Comparison of ENCODE assay signal across 2 cellular contexts in the genomic region with DNA sequence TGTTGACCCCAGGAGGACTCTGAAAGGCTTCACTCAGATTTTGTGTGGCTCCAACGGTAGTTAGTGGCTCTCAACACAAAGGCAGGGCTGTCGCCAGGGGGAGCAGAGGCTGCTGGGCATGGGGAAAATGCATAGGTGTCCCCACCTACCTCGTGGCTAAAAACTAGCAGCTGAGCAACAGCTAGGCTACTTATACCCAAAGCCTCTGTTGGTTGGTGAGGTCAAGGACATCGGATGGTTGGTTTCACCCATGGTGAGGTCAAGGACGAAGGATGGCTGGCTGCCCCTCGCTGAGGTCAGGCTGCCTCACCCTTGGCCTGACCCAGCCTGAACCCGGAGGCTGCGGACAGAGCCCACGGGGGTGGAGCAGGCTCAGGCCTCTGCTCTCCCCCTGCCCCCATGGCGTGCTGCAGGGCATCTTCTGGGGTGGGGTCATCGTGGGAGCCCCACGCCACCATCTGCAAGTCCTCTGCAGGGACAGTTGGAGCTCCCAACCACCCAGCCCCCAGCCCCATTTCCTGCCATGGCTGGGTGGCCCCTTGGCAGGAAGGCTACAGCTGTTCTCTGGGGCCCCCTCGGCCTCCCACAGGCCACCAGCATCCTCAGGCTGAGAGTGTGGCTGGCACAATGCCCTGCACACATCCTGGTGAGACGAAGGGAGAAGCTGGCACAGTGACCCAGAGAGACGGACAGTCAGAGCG.
TF ChIP-seq lines count a peak whose summit lies in the region.

No MANE protein-coding gene starts in this region.

TF ChIP-seq in GM23338, 12 proteins besides CTCF, POLR2A, EP300 and RAD21:
- TF ChIP-seq, protein P1, sequence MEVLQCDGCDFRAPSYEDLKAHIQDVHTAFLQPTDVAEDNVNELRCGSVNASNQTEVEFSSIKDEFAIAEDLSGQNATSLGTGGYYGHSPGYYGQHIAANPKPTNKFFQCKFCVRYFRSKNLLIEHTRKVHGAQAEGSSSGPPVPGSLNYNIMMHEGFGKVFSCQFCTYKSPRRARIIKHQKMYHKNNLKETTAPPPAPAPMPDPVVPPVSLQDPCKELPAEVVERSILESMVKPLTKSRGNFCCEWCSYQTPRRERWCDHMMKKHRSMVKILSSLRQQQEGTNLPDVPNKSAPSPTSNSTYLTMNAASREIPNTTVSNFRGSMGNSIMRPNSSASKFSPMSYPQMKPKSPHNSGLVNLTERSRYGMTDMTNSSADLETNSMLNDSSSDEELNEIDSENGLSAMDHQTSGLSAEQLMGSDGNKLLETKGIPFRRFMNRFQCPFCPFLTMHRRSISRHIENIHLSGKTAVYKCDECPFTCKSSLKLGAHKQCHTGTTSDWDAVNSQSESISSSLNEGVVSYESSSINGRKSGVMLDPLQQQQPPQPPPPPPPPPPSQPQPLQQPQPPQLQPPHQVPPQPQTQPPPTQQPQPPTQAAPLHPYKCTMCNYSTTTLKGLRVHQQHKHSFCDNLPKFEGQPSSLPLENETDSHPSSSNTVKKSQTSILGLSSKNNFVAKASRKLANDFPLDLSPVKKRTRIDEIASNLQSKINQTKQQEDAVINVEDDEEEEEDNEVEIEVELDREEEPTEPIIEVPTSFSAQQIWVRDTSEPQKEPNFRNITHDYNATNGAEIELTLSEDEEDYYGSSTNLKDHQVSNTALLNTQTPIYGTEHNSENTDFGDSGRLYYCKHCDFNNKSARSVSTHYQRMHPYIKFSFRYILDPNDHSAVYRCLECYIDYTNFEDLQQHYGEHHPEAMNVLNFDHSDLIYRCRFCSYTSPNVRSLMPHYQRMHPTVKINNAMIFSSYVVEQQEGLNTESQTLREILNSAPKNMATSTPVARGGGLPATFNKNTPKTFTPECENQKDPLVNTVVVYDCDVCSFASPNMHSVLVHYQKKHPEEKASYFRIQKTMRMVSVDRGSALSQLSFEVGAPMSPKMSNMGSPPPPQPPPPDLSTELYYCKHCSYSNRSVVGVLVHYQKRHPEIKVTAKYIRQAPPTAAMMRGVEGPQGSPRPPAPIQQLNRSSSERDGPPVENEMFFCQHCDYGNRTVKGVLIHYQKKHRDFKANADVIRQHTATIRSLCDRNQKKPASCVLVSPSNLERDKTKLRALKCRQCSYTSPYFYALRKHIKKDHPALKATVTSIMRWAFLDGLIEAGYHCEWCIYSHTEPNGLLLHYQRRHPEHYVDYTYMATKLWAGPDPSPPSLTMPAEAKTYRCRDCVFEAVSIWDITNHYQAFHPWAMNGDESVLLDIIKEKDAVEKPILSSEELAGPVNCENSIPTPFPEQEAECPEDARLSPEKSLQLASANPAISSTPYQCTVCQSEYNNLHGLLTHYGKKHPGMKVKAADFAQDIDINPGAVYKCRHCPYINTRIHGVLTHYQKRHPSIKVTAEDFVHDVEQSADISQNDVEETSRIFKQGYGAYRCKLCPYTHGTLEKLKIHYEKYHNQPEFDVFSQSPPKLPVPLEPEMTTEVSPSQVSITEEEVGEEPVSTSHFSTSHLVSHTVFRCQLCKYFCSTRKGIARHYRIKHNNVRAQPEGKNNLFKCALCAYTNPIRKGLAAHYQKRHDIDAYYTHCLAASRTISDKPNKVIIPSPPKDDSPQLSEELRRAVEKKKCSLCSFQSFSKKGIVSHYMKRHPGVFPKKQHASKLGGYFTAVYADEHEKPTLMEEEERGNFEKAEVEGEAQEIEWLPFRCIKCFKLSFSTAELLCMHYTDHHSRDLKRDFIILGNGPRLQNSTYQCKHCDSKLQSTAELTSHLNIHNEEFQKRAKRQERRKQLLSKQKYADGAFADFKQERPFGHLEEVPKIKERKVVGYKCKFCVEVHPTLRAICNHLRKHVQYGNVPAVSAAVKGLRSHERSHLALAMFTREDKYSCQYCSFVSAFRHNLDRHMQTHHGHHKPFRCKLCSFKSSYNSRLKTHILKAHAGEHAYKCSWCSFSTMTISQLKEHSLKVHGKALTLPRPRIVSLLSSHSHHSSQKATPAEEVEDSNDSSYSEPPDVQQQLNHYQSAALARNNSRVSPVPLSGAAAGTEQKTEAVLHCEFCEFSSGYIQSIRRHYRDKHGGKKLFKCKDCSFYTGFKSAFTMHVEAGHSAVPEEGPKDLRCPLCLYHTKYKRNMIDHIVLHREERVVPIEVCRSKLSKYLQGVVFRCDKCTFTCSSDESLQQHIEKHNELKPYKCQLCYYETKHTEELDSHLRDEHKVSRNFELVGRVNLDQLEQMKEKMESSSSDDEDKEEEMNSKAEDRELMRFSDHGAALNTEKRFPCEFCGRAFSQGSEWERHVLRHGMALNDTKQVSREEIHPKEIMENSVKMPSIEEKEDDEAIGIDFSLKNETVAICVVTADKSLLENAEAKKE (CRISPR knock-in tag; IDR thresholded peaks at IDR 0.05), result no peak
- TF ChIP-seq JUNB (IDR thresholded peaks at IDR 0.05; ENCODE audit: unreplicated experiment), result no peak
- no peak for TF ChIP-seq NANOG (IDR thresholded peaks at IDR 0.05; ENCODE audit: borderline replicate concordance)
- no peak for TF ChIP-seq POLR2AphosphoS5 (IDR thresholded peaks at IDR 0.05; ENCODE audit: low read depth)
- TF ChIP-seq EZH2 (IDR thresholded peaks at IDR 0.05; ENCODE audit: low read depth, unreplicated experiment), result no peak
- no peak for TF ChIP-seq EZH2phosphoT487 (IDR thresholded peaks at IDR 0.05; ENCODE audit: unreplicated experiment)
- no peak for TF ChIP-seq CREB1 (CRISPR knock-in tag; IDR thresholded peaks at IDR 0.05; ENCODE audit: low read depth)
- TF ChIP-seq ZNF114 (CRISPR knock-in tag; IDR thresholded peaks at IDR 0.05), result no peak

TF ChIP-seq in WTC11, 78 proteins besides CTCF, POLR2A, EP300 and RAD21 (continued from another document):
- TF ChIP-seq, protein P2, sequence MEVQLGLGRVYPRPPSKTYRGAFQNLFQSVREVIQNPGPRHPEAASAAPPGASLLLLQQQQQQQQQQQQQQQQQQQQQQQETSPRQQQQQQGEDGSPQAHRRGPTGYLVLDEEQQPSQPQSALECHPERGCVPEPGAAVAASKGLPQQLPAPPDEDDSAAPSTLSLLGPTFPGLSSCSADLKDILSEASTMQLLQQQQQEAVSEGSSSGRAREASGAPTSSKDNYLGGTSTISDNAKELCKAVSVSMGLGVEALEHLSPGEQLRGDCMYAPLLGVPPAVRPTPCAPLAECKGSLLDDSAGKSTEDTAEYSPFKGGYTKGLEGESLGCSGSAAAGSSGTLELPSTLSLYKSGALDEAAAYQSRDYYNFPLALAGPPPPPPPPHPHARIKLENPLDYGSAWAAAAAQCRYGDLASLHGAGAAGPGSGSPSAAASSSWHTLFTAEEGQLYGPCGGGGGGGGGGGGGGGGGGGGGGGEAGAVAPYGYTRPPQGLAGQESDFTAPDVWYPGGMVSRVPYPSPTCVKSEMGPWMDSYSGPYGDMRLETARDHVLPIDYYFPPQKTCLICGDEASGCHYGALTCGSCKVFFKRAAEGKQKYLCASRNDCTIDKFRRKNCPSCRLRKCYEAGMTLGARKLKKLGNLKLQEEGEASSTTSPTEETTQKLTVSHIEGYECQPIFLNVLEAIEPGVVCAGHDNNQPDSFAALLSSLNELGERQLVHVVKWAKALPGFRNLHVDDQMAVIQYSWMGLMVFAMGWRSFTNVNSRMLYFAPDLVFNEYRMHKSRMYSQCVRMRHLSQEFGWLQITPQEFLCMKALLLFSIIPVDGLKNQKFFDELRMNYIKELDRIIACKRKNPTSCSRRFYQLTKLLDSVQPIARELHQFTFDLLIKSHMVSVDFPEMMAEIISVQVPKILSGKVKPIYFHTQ (CRISPR knock-in tag; IDR thresholded peaks at IDR 0.05), result no peak
- TF ChIP-seq, protein P3, sequence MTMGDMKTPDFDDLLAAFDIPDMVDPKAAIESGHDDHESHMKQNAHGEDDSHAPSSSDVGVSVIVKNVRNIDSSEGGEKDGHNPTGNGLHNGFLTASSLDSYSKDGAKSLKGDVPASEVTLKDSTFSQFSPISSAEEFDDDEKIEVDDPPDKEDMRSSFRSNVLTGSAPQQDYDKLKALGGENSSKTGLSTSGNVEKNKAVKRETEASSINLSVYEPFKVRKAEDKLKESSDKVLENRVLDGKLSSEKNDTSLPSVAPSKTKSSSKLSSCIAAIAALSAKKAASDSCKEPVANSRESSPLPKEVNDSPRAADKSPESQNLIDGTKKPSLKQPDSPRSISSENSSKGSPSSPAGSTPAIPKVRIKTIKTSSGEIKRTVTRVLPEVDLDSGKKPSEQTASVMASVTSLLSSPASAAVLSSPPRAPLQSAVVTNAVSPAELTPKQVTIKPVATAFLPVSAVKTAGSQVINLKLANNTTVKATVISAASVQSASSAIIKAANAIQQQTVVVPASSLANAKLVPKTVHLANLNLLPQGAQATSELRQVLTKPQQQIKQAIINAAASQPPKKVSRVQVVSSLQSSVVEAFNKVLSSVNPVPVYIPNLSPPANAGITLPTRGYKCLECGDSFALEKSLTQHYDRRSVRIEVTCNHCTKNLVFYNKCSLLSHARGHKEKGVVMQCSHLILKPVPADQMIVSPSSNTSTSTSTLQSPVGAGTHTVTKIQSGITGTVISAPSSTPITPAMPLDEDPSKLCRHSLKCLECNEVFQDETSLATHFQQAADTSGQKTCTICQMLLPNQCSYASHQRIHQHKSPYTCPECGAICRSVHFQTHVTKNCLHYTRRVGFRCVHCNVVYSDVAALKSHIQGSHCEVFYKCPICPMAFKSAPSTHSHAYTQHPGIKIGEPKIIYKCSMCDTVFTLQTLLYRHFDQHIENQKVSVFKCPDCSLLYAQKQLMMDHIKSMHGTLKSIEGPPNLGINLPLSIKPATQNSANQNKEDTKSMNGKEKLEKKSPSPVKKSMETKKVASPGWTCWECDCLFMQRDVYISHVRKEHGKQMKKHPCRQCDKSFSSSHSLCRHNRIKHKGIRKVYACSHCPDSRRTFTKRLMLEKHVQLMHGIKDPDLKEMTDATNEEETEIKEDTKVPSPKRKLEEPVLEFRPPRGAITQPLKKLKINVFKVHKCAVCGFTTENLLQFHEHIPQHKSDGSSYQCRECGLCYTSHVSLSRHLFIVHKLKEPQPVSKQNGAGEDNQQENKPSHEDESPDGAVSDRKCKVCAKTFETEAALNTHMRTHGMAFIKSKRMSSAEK (CRISPR knock-in tag; IDR thresholded peaks at IDR 0.05; ENCODE audit: borderline replicate concordance), result no peak
- TF ChIP-seq, protein P4, sequence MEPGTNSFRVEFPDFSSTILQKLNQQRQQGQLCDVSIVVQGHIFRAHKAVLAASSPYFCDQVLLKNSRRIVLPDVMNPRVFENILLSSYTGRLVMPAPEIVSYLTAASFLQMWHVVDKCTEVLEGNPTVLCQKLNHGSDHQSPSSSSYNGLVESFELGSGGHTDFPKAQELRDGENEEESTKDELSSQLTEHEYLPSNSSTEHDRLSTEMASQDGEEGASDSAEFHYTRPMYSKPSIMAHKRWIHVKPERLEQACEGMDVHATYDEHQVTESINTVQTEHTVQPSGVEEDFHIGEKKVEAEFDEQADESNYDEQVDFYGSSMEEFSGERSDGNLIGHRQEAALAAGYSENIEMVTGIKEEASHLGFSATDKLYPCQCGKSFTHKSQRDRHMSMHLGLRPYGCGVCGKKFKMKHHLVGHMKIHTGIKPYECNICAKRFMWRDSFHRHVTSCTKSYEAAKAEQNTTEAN (CRISPR knock-in tag; IDR thresholded peaks at IDR 0.05), result no peak
- TF ChIP-seq ZNF423 (CRISPR knock-in tag; IDR thresholded peaks at IDR 0.05) (no peak), KAT7 (CRISPR knock-in tag; IDR thresholded peaks at IDR 0.05; ENCODE audit: borderline replicate concordance) (no peak), IRF2 (CRISPR knock-in tag; IDR thresholded peaks at IDR 0.05; ENCODE audit: borderline replicate concordance, low read depth) (no peak)
- TF ChIP-seq, protein P5, sequence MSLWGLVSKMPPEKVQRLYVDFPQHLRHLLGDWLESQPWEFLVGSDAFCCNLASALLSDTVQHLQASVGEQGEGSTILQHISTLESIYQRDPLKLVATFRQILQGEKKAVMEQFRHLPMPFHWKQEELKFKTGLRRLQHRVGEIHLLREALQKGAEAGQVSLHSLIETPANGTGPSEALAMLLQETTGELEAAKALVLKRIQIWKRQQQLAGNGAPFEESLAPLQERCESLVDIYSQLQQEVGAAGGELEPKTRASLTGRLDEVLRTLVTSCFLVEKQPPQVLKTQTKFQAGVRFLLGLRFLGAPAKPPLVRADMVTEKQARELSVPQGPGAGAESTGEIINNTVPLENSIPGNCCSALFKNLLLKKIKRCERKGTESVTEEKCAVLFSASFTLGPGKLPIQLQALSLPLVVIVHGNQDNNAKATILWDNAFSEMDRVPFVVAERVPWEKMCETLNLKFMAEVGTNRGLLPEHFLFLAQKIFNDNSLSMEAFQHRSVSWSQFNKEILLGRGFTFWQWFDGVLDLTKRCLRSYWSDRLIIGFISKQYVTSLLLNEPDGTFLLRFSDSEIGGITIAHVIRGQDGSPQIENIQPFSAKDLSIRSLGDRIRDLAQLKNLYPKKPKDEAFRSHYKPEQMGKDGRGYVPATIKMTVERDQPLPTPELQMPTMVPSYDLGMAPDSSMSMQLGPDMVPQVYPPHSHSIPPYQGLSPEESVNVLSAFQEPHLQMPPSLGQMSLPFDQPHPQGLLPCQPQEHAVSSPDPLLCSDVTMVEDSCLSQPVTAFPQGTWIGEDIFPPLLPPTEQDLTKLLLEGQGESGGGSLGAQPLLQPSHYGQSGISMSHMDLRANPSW (CRISPR knock-in tag; conservative IDR thresholded peaks at IDR 0.05; ENCODE audit: low read depth), result no peak
